1 cellular context compared by ENCODE assay signal in the genomic region with DNA sequence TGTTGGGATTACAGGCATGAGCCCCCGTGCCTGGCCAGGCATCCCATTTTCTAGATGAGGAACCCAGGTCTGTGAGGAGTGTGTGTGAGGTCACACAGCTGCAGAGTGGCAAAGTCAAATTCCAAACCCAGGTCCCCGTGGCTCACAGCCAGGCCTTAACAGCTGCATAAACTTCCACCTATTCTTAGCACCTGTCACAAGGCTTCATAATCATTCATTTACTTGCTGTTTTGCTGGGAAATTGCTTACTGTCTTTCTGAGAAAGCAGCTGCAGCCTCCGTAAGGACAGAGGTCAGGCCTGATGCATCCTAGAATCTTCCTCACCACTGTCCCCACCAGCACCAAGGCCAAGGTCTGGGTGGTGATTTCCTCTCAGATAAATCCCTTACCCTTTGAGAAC.
TF ChIP-seq lines count a peak whose summit lies in the region.

No MANE protein-coding gene starts in this region.

TF ChIP-seq in SK-N-SH treated with all-trans-retinoic acid at 6 μM for 48 hours, 23 proteins besides CTCF, POLR2A, EP300 and RAD21 (continued from another document):
- TF ChIP-seq CSRNP3 (CRISPR knock-in tag; IDR thresholded peaks at IDR 0.05) (no peak), ISL1 (CRISPR knock-in tag; IDR thresholded peaks at IDR 0.05) (no peak), PPARA (CRISPR knock-in tag; IDR thresholded peaks at IDR 0.05; ENCODE audit: borderline replicate concordance) (no peak)
TF ChIP-seq in SK-N-SH treated with all-trans-retinoic acid at 6 μM for 48 hours: peak in this region for 0.
